Comparison of ENCODE assay signal across 9 cellular contexts in the genomic region with DNA sequence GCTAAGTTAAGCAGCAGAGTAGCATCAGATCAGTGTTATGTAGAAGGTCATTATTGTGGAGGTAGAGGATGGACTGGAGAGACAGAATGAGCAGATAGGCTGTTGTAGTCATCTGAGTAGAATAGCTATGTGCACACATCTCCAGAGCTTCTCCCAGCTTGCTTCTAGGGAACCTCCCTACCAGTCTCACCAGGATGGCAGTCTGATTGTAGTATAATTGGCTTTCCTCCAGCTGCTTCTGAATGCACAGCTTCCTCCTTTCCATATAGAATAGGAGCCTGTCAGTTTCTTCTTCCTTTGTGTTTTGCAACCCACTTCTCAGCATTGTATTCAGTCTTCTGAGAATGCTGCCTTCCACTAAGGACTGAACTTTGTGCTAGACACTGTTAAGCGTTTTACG. TPM values are rescaled to one million over a fixed set of nuclear protein-coding genes. Genes with fewer than 3 reads are reported as not detected.
A peak's percentile ranks its signal among the peaks of the same experiment; 100 is the strongest.
DNase-seq lines count a peak whose midpoint lies in the region; ATAC-seq and TF ChIP-seq lines count a peak whose summit lies in the region.
"Had no signal": no experiment of that assay in that cellular context is flagged by ENCODE, and none has a peak within 500 bp of the region (broad histone marks: within the 10 kb centered on the region; RNA-seq: fewer than 3 reads in every experiment).

No MANE protein-coding gene starts in this region.

- H3K27ac Mint-ChIP-seq in activated T-cell treated with anti-CD3 and anti-CD28 coated beads, Interleukin-2, amount 50 U/mL, for 72 hours = peak overlapping the region; percentile 70
- no peak overlapping the region for H3K27ac Mint-ChIP-seq in memory B cell

- H3K4me3 ChIP-seq in A673 (ENCODE audit: low read depth, low read length, poor library complexity, severe bottlenecking) = no peak overlapping the region
- H3K4me3 ChIP-seq in right cardiac atrium (ENCODE audit: low read length) = no peak overlapping the region

- DNase-seq in A673 (ENCODE audit: low spot score) (peak; percentile 71), KBM-7 (peak; percentile 85), memory B cell (ENCODE audit: low spot score in 2 of 2) (no peak), omental fat pad (ENCODE audit: low spot score) (no peak), right cardiac atrium (no peak), NCI-H2029 (lab: John Stamatoyannopoulos, UW) (no peak)
- DNase-seq in activated T-cell treated with anti-CD3 and anti-CD28 coated beads, Interleukin-2, amount 50 U/mL, for 72 hours = no peak

- peaks cover 52% of the 10 kb centered on the region for H3K4me1 Mint-ChIP-seq in activated T-cell treated with anti-CD3 and anti-CD28 coated beads, Interleukin-2, amount 50 U/mL, for 72 hours (ENCODE audit: low read depth)
- H3K4me1 Mint-ChIP-seq in memory B cell = peaks cover 39% of the 10 kb centered on the region

- POLR2A ChIA-PET in A673 (lab: Charles Lee; ENCODE audit: low non-redundant PET) = no interaction called here

- peaks cover 15 to 32% of the 10 kb centered on the region in 2 donors for H3K36me3 Mint-ChIP-seq in activated T-cell treated with anti-CD3 and anti-CD28 coated beads, Interleukin-2, amount 50 U/mL, for 72 hours (ENCODE audit: insufficient read depth in 2 of 2)
- H3K36me3 Mint-ChIP-seq in memory B cell = peaks cover 22% of the 10 kb centered on the region

- TF ChIP-seq CTCF in A673 (conservative IDR thresholded peaks at IDR 0.05; ENCODE audit: low read depth, low read length) = no peak
- no peak for TF ChIP-seq CTCF in omental fat pad (IDR thresholded peaks at IDR 0.05)

- intact Hi-C loops in A673 (cut with micrococcal nuclease; ENCODE audit: unreplicated experiment) (loop anchor here (5.0 kb wide), 1 partner anchor 116 kb away; no protein-coding TSS in a partner anchor), right cardiac atrium (cut with DNase I) (no loop called here)

- peak overlapping the region; percentile 88 to 97 for H3K4me3 Mint-ChIP-seq in activated T-cell treated with anti-CD3 and anti-CD28 coated beads, Interleukin-2, amount 50 U/mL, for 72 hours
- H3K4me3 Mint-ChIP-seq in memory B cell = peak overlapping the region; percentile 97

- BruUV-seq in A673 (replicated peaks; lab: Mats Ljungman, UMichigan) = no TSS peak

- in situ Hi-C loops in KBM-7 (cut with MboI; ENCODE audit: low pct_unique_long_range_greater_than_20kb, low sequenced_read_pairs) = no loop called here

- H3K27me3 ChIP-seq in A673 (replicated peaks; ENCODE audit: insufficient read depth, low read depth, low read length, poor library complexity) = no peaks in the 10 kb centered on the region
- H3K27me3 ChIP-seq in right cardiac atrium (ENCODE audit: control insufficient read depth, insufficient read depth) = no peaks in the 10 kb centered on the region

- WGBS in right cardiac atrium = 58% methylated on average over 2 of the region's 2 CpGs

- H3K27me3 Mint-ChIP-seq in activated T-cell treated with anti-CD3 and anti-CD28 coated beads, Interleukin-2, amount 50 U/mL, for 72 hours (ENCODE audit: low read depth) = no peaks in the 10 kb centered on the region
- no peaks in the 10 kb centered on the region for H3K27me3 Mint-ChIP-seq in memory B cell

- CTCF ChIA-PET in A673 (lab: Charles Lee) = interaction anchor here (0.9 to 1.0 kb wide), 2 partner anchors 23 to 117 kb away, joined by 3 to 4 read pairs; no protein-coding TSS in a partner anchor

- no peak for ATAC-seq in activated T-cell treated with anti-CD3 and anti-CD28 coated beads, Interleukin-2, amount 50 U/mL, for 72 hours (replicated peaks in 1 of 2)
- ATAC-seq in memory B cell (ENCODE audit: low read depth) (no peak), GM21576 (IDR thresholded peaks at IDR 0.05; ENCODE audit: unreplicated experiment) (no peak), omental fat pad (ENCODE audit: low FRiP score) (no peak), right cardiac atrium (no peak)

- H3K9me3 Mint-ChIP-seq in activated T-cell treated with anti-CD3 and anti-CD28 coated beads, Interleukin-2, amount 50 U/mL, for 72 hours = no peaks in the 10 kb centered on the region
- H3K9me3 Mint-ChIP-seq in memory B cell = no peaks in the 10 kb centered on the region

- H3K9me3 ChIP-seq in A673 (ENCODE audit: low read depth, low read length, poor library complexity, severe bottlenecking) = no peaks in the 10 kb centered on the region
- no peaks in the 10 kb centered on the region for H3K9me3 ChIP-seq in right cardiac atrium (ENCODE audit: control insufficient read depth, low read length)

- H3K4me1 ChIP-seq in A673 (ENCODE audit: insufficient read depth, low read length, poor library complexity, severe bottlenecking) (peaks cover 24% of the 10 kb centered on the region), right cardiac atrium (ENCODE audit: control insufficient read depth, insufficient read depth, low read length) (peaks cover 11% of the 10 kb centered on the region)

- H3K36me3 ChIP-seq in A673 (ENCODE audit: insufficient read depth, low read length, poor library complexity, severe bottlenecking) = peaks cover 56% of the 10 kb centered on the region

- H3K27ac ChIP-seq in A673 (ENCODE audit: low read depth, low read length, poor library complexity, severe bottlenecking) (peak overlapping the region; percentile 3), right cardiac atrium (ENCODE audit: low read length) (no peak overlapping the region)

RNA-seq across cellular contexts. Expression of a gene that starts 2.1 kb away (rescaled TPM):
- total RNA-seq in A673 (2021) (32.3 and 37.5 TPM in 2 replicates), omental fat pad (100 to 1,000 TPM in 1 of 4 donors, 10 to 100 TPM in 3; 71.1 to 118 (median 81.7) TPM), right cardiac atrium (10 to 100 TPM; 10.3 to 13.0 (median 12.3) TPM)
- total RNA-seq in activated T-cell treated with anti-CD3 and anti-CD28 coated beads, Interleukin-2, amount 50 U/mL, for 72 hours = 10 to 100 TPM; 42.7 to 45.2 TPM
- polyA plus RNA-seq in right cardiac atrium = 16.2 TPM

RNA-seq across cellular contexts. Expression of a gene that starts 2.3 kb away (rescaled TPM):
- total RNA-seq in A673 (2021) = 48.6 and 50.3 TPM in 2 replicates
- total RNA-seq in activated T-cell treated with anti-CD3 and anti-CD28 coated beads, Interleukin-2, amount 50 U/mL, for 72 hours = 10 to 100 TPM; 44.2 to 49.5 TPM
- 10 to 100 TPM; 11.2 to 21.8 (median 16.5) TPM for total RNA-seq in omental fat pad
- 10 to 100 TPM; 13.8 to 29.9 (median 22.4) TPM for total RNA-seq in right cardiac atrium
- 5.3 TPM for polyA plus RNA-seq in right cardiac atrium

RNA-seq across cellular contexts. Expression of a gene that starts 24.2 kb away (rescaled TPM):
- total RNA-seq in A673 (2021) = 0.43 TPM in 1 of 2 replicates, not detected in the other
- 100 to 1,000 TPM in 1 of 2 donors, 10 to 100 TPM in 1; 88.0 to 111 TPM for total RNA-seq in activated T-cell treated with anti-CD3 and anti-CD28 coated beads, Interleukin-2, amount 50 U/mL, for 72 hours
- total RNA-seq in omental fat pad = 1 to 10 TPM; 1.1 to 2.8 (median 1.9) TPM
- 1 to 10 TPM in 2 of 4 donors, under 1 TPM in 2; 0.88 to 2.8 (median 1.3) TPM for total RNA-seq in right cardiac atrium
- 0.45 TPM for polyA plus RNA-seq in right cardiac atrium
- total RNA-seq: dermis microvascular lymphatic vessel endothelial cell had no signal

RNA-seq across cellular contexts. Expression of a gene that starts 49.2 kb away (rescaled TPM):
- total RNA-seq in A673 (2021) (14.0 and 20.3 TPM in 2 replicates), omental fat pad (10 to 100 TPM in 3 of 4 donors, 1 to 10 TPM in 1; 4.3 to 23.5 (median 13.2) TPM), right cardiac atrium (10 to 100 TPM; 11.7 to 26.2 (median 23.4) TPM)
- 10 to 100 TPM; 36.7 to 37.3 TPM for total RNA-seq in activated T-cell treated with anti-CD3 and anti-CD28 coated beads, Interleukin-2, amount 50 U/mL, for 72 hours
- polyA plus RNA-seq in right cardiac atrium = 10.5 TPM

Comparison
In these comparisons a context has a peak if more than half of its experiments do, and no peak if none do; other contexts are left out.
1. DNase-seq: peak in A673 (single experiment) and KBM-7 (single experiment); none in activated T-cell treated with anti-CD3 and anti-CD28 coated beads, Interleukin-2, amount 50 U/mL, for 72 hours (0 of 2), memory B cell (0 of 2), omental fat pad (single experiment), right cardiac atrium (0 of 3) and NCI-H2029 (single experiment).
2. RNA of a gene that starts 24.2 kb away (total RNA-seq): 88.0 to 111 TPM in activated T-cell treated with anti-CD3 and anti-CD28 coated beads, Interleukin-2, amount 50 U/mL, for 72 hours; 1.1 to 2.8 TPM in omental fat pad, 0.88 to 2.8 TPM in right cardiac atrium and 0.43 TPM in A673; every median in the first group is over 10 times any median in the second.